9 cellular contexts compared by ENCODE assay signal in the genomic region with DNA sequence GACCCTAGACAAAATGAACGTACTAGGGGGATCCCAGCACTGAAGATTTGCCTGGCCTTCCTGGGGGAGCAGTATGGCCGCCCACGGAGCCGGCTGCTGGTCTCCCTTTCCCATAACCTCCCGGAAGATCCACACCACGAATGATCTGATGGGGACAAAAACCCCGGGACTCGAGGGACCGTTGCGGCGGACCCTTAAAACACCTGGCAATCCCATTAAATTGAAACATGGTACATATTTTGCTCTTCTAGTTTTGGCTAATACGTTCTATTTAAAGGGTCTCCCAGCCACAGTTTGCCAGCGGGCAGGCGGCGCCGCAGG. TPM values are rescaled to one million over a fixed set of nuclear protein-coding genes. Genes with fewer than 3 reads are reported as not detected.
DNase-seq lines count a peak whose midpoint lies in the region; ATAC-seq, FAIRE-seq and TF ChIP-seq lines count a peak whose summit lies in the region.
"Had no signal": no experiment of that assay in that cellular context is flagged by ENCODE, and none has a peak within 500 bp of the region (broad histone marks: within the 10 kb centered on the region; RNA-seq: fewer than 3 reads in every experiment).

No MANE protein-coding gene starts in this region.

- H3K79me2 ChIP-seq in GM12878 (ENCODE audit: control insufficient read depth, insufficient read depth, low read length), result no peaks in the 10 kb centered on the region

- peak overlapping the region; percentile 45; the same call in 1 of the 2 replicates for H3K9ac ChIP-seq in GM12878 (ENCODE audit: control insufficient read depth, insufficient read depth, low read length)

- peaks cover 72% of the 10 kb centered on the region for H3K27me3 ChIP-seq in cardiac muscle cell
- H3K27me3 ChIP-seq in GM12878 (replicated peaks in 1 of 2; ENCODE audit: control insufficient read depth in 2 of 2, insufficient read depth in 2 of 2, low read length in 1 of 2), result peaks cover 0 to 2% of the 10 kb centered on the region in 2 experiments; a peak in 1 of 4 replicates
- H3K27me3 ChIP-seq in upper lobe of left lung, result no peaks in the 10 kb centered on the region
- H3K27me3 ChIP-seq in H7 (ENCODE audit: control insufficient read depth, insufficient read depth, low read length), result peaks cover 3% of the 10 kb centered on the region; the same call in 1 of the 2 replicates

- peak overlapping the region; percentile 95 for H3K27ac Mint-ChIP-seq in memory B cell

- ATAC-seq in left ventricle myocardium superior (no peak), GM12878 (peak; percentile 47), memory B cell (ENCODE audit: low read depth) (peak; percentile 11), upper lobe of left lung (ENCODE audit: low FRiP score in 2 of 2) (no peak)

- DNase-seq in cardiac muscle cell (ENCODE audit: low read depth in 1 of 2, low spot score in 1 of 2) (no peak), left ventricle myocardium superior (no peak), GM12878 (ENCODE audit: low read depth, low spot score) (no peak), memory B cell (ENCODE audit: low spot score in 2 of 2) (no peak), upper lobe of left lung (no peak), Ammon's horn (ENCODE audit: low spot score) (no peak), H7 (no peak), H54 (ENCODE audit: insufficient read length, low spot score) (no peak)

- no peaks in the 10 kb centered on the region for H3K36me3 Mint-ChIP-seq in memory B cell

- CTCF ChIA-PET in GM12878 (lab: Yijun Ruan, JAX), result interaction anchor here (0.8 to 3.1 kb wide), 5 partner anchors 9 to 159 kb away, joined by 3 to 31 read pairs (median 6); no protein-coding TSS in a partner anchor

- H3K4me1 ChIP-seq in cardiac muscle cell (ENCODE audit: low read depth) (no peaks in the 10 kb centered on the region), GM12878 (ENCODE audit: control insufficient read depth, insufficient read depth, low read length) (peaks cover 22% of the 10 kb centered on the region), upper lobe of left lung (peaks cover 5 to 14% (median 11%) of the 10 kb centered on the region in 4 donors)

- no peak for TF ChIP-seq RAD21 in GM12878 (IDR thresholded peaks at IDR 0.05; ENCODE audit: insufficient read depth, low read depth, low read length)

- SMC1A ChIA-PET in GM12878 (lab: Charles Lee; ENCODE audit: uncharacterized antibody, unreplicated experiment), result interaction anchor here (0.7 to 2.8 kb wide), 8 partner anchors 10 to 167 kb away, joined by 3 to 9 read pairs (median 4); no protein-coding TSS in a partner anchor

- no peaks in the 10 kb centered on the region for H4K20me1 ChIP-seq in GM12878 (ENCODE audit: control insufficient read depth, insufficient read depth)

- H3K36me3 ChIP-seq in cardiac muscle cell (no peaks in the 10 kb centered on the region), GM12878 (ENCODE audit: control insufficient read depth in 2 of 2, insufficient read depth in 2 of 2, low read length in 1 of 2) (no peaks in the 10 kb centered on the region), upper lobe of left lung (no peaks in the 10 kb centered on the region), H7 (replicated peaks; ENCODE audit: control insufficient read depth, insufficient read depth, low read length) (no peaks in the 10 kb centered on the region)

- FAIRE-seq in GM12878 (lab: Jason Lieb, UNC) (no peak), H54 (lab: Jason Lieb, UNC) (no peak)
- FAIRE-seq: RCC 7860 had no signal

- in situ Hi-C loops in GM12878 (cut with MboI), result no loop called here

- 2% methylated on average over 16 of the region's 16 CpGs for WGBS in GM12878 (ENCODE audit: insufficient coverage, insufficient replicate concordance, low lambda C conversion rate, missing lambda C conversion rate)
- 38 to 48% methylated on average over 11 to 16 of the region's 16 CpGs for WGBS in upper lobe of left lung, 2 donors

- POLR2A ChIA-PET in GM12878 (lab: Charles Lee), result interaction anchor here (0.5 to 3.2 kb wide), 10 partner anchors 14 to 188 kb away, joined by 3 to 11 read pairs (median 5); no protein-coding TSS in a partner anchor

- H3K27me3 Mint-ChIP-seq in memory B cell, result no peaks in the 10 kb centered on the region

- no peak for TF ChIP-seq EP300 in GM12878 (IDR thresholded peaks at IDR 0.05; ENCODE audit: borderline replicate concordance in 1 of 2, control insufficient read depth in 1 of 2, low read depth in 2 of 2, low read length in 2 of 2)
- TF ChIP-seq EP300 in upper lobe of left lung (IDR thresholded peaks at IDR 0.05), result no peak

- H2AFZ ChIP-seq in GM12878 (ENCODE audit: control insufficient read depth, low read depth, low read length), result peak overlapping the region; percentile 77

- BruUV-seq in GM12878 (replicated peaks; lab: Mats Ljungman, UMichigan), result no TSS peak

- H3K9me3 ChIP-seq in cardiac muscle cell (ENCODE audit: low read depth) (no peaks in the 10 kb centered on the region), GM12878 (replicated peaks; ENCODE audit: control insufficient read depth, insufficient read depth, low read length) (no peaks in the 10 kb centered on the region), upper lobe of left lung (no peaks in the 10 kb centered on the region)

- peak overlapping the region; percentile 36 for H3K4me3 ChIP-seq in cardiac muscle cell
- H3K4me3 ChIP-seq in GM12878, result peak overlapping the region; percentile 69; the same call in 1 of the 2 replicates
- peak overlapping the region; percentile 45 to 88 (median 69) for H3K4me3 ChIP-seq in upper lobe of left lung
- no peak overlapping the region for H3K4me3 ChIP-seq in H7 (ENCODE audit: insufficient read depth, low read depth, low read length)

- RAD21 ChIA-PET in GM12878 (lab: Charles Lee; ENCODE audit: unreplicated experiment), result interaction anchor here (1.0 to 3.8 kb wide), 7 partner anchors 14 to 159 kb away, joined by 3 to 12 read pairs (median 5); a partner anchor contains a TSS

- H3K4me1 Mint-ChIP-seq in memory B cell, result peaks cover 37% of the 10 kb centered on the region

- TF ChIP-seq POLR2A in GM12878 (IDR thresholded peaks at IDR 0.05; ENCODE audit: low read depth, low read length), result no peak
- TF ChIP-seq POLR2A in upper lobe of left lung (IDR thresholded peaks at IDR 0.05), result no peak
- TF ChIP-seq POLR2A in H54 (IDR thresholded peaks at IDR 0.05; ENCODE audit: low read depth, low read length), result no peak

- intact Hi-C loops in left ventricle myocardium superior (cut with micrococcal nuclease) (loop anchor here (10.0 kb wide), 1 partner anchor 48 kb away; a partner anchor contains a TSS), GM12878 (cut with micrococcal nuclease; ENCODE audit: unreplicated experiment) (loop anchor here (1.0 kb wide), 1 partner anchor 40 kb away; no protein-coding TSS in a partner anchor)

- TF ChIP-seq CTCF in cardiac muscle cell (IDR thresholded peaks at IDR 0.05; ENCODE audit: low read depth, low read length), result no peak
- TF ChIP-seq CTCF in GM12878 (IDR thresholded peaks at IDR 0.05 in 2 of 3, conservative IDR thresholded peaks at IDR 0.05 in 1 of 3; ENCODE audit: control insufficient read depth in 2 of 3, extremely low read depth in 1 of 3, insufficient read depth in 1 of 3, low read depth in 3 of 3, low read length in 3 of 3), result no peak
- no peak for TF ChIP-seq CTCF in upper lobe of left lung (IDR thresholded peaks at IDR 0.05)

- H3K27ac ChIP-seq in cardiac muscle cell (no peak overlapping the region), GM12878 (ENCODE audit: control insufficient read depth, insufficient read depth) (peak overlapping the region; percentile 58), upper lobe of left lung (peak overlapping the region; percentile 84 to 96 (median 90))

- peak overlapping the region; percentile 77 for H3K4me2 ChIP-seq in GM12878 (ENCODE audit: control insufficient read depth, insufficient read depth)

- peak overlapping the region; percentile 91 for H3K4me3 Mint-ChIP-seq in memory B cell

- H3K9me3 Mint-ChIP-seq in memory B cell, result no peaks in the 10 kb centered on the region

RNA-seq across cellular contexts. Expression of a gene that starts 45.2 kb away (rescaled TPM):
- 41.6 and 45.8 TPM in 2 replicates for total RNA-seq in cardiac muscle cell
- polyA plus RNA-seq in cardiac muscle cell, result 67.5 and 79.5 TPM in 2 replicates
- total RNA-seq in left ventricle myocardium superior, result 41.7 TPM
- 45.0 and 52.6 TPM in 2 replicates for total RNA-seq in GM12878 (2013; cell fraction: nucleolus; rRNA removed)
- total RNA-seq in GM12878 (2014; rRNA removed), result 22.3 and 24.8 TPM in 2 replicates
- 19.7 and 20.2 TPM in 2 replicates for total RNA-seq in GM12878 (2014; rRNA removed; fragmentation: Illumina TruSeq; extraction: Trizol)
- 35.6 and 37.0 TPM in 2 replicates for total RNA-seq in GM12878 (2021)
- 29.4 TPM for polyA plus RNA-seq in GM12878 (2011; ENCODE audit: low read depth)
- polyA plus RNA-seq in GM12878 (2011; rRNA removed), result 31.2 and 36.2 TPM in 2 replicates
- polyA plus RNA-seq in GM12878 (2011; cell fraction: cytosol; rRNA removed), result 25.4 and 27.3 TPM in 2 replicates
- polyA plus RNA-seq in GM12878 (2011; cell fraction: nucleus; rRNA removed), result 20.8 and 23.2 TPM in 2 replicates
- polyA plus RNA-seq in GM12878 (2012), result 30.4 and 37.0 TPM in 2 replicates
- 30.9 and 35.5 TPM in 2 replicates for polyA plus RNA-seq in GM12878 (2014; fragmentation: Illumina TruSeq; extraction: Trizol)
- 10 to 100 TPM; 34.1 to 37.8 TPM for polyA plus RNA-seq in GM12878 (2014; fragmentation: Nextera tagmentation; extraction: Ambion mirVana)
- polyA plus RNA-seq in GM12878 (2014; rRNA removed), result 22.2 and 24.3 TPM in 2 replicates
- polyA plus RNA-seq in GM12878 (2016; fragmentation: Nextera tagmentation; extraction: Ambion mirVana), result 10 to 100 TPM; 45.6 to 51.2 TPM
- polyA minus RNA-seq in GM12878 (2011; rRNA and poly(A)+ RNA removed), result 28.6 and 33.3 TPM in 2 replicates
- 14.2 and 15.3 TPM in 2 replicates for polyA minus RNA-seq in GM12878 (2011; cell fraction: cytosol; rRNA and poly(A)+ RNA removed)
- polyA minus RNA-seq in GM12878 (2011; cell fraction: nucleus; rRNA and poly(A)+ RNA removed), result 15.6 and 24.3 TPM in 2 replicates
- total RNA-seq in upper lobe of left lung, result 10 to 100 TPM; 20.8 to 37.8 (median 31.7) TPM
- total RNA-seq in H7 (2014; rRNA removed; shearing (Covaris generic)), result 32.5 and 37.6 TPM in 2 replicates

RNA-seq across cellular contexts. Expression of a gene that starts 51.2 kb away (rescaled TPM):
- total RNA-seq in cardiac muscle cell (33.3 and 38.8 TPM in 2 replicates), left ventricle myocardium superior (72.2 TPM), GM12878 (2014; rRNA removed) (47.7 and 55.1 TPM in 2 replicates), GM12878 (2014; rRNA removed; fragmentation: Illumina TruSeq; extraction: Trizol) (45.4 and 48.3 TPM in 2 replicates), GM12878 (2021) (181 and 199 TPM in 2 replicates), upper lobe of left lung (10 to 100 TPM; 45.1 to 86.6 (median 54.6) TPM)
- polyA plus RNA-seq in cardiac muscle cell (40.0 and 44.5 TPM in 2 replicates), GM12878 (2011; rRNA removed) (71.1 and 75.0 TPM in 2 replicates), GM12878 (2014; fragmentation: Illumina TruSeq; extraction: Trizol) (150 and 173 TPM in 2 replicates), GM12878 (2014; fragmentation: Nextera tagmentation; extraction: Ambion mirVana) (10 to 100 TPM; 31.4 to 49.9 TPM), GM12878 (2014; rRNA removed) (63.7 and 73.8 TPM in 2 replicates), GM12878 (2016; fragmentation: Nextera tagmentation; extraction: Ambion mirVana) (100 to 1,000 TPM; 118 to 123 TPM)
- total RNA-seq in GM12878 (2013; cell fraction: nucleolus; rRNA removed), result 627 and 659 TPM in 2 replicates
- 127 TPM for polyA plus RNA-seq in GM12878 (2011; ENCODE audit: low read depth)
- 82.6 and 128 TPM in 2 replicates for polyA plus RNA-seq in GM12878 (2011; cell fraction: cytosol; rRNA removed)
- polyA plus RNA-seq in GM12878 (2011; cell fraction: nucleus; rRNA removed), result 239 and 261 TPM in 2 replicates
- 118 and 141 TPM in 2 replicates for polyA plus RNA-seq in GM12878 (2012)
- polyA minus RNA-seq in GM12878 (2011; rRNA and poly(A)+ RNA removed), result 174 and 187 TPM in 2 replicates
- 84.1 and 85.0 TPM in 2 replicates for polyA minus RNA-seq in GM12878 (2011; cell fraction: cytosol; rRNA and poly(A)+ RNA removed)
- polyA minus RNA-seq in GM12878 (2011; cell fraction: nucleus; rRNA and poly(A)+ RNA removed), result 138 and 190 TPM in 2 replicates
- total RNA-seq in H7 (2014; rRNA removed; shearing (Covaris generic)), result 31.3 and 33.3 TPM in 2 replicates

Comparison
In these comparisons a context has a peak if more than half of its experiments do, and no peak if none do; other contexts are left out.
1. ATAC-seq: peak in GM12878 (single experiment) and memory B cell (single experiment); none in left ventricle myocardium superior (single experiment) and upper lobe of left lung (0 of 2).